10 cellular contexts compared by ENCODE assay signal in the genomic region with DNA sequence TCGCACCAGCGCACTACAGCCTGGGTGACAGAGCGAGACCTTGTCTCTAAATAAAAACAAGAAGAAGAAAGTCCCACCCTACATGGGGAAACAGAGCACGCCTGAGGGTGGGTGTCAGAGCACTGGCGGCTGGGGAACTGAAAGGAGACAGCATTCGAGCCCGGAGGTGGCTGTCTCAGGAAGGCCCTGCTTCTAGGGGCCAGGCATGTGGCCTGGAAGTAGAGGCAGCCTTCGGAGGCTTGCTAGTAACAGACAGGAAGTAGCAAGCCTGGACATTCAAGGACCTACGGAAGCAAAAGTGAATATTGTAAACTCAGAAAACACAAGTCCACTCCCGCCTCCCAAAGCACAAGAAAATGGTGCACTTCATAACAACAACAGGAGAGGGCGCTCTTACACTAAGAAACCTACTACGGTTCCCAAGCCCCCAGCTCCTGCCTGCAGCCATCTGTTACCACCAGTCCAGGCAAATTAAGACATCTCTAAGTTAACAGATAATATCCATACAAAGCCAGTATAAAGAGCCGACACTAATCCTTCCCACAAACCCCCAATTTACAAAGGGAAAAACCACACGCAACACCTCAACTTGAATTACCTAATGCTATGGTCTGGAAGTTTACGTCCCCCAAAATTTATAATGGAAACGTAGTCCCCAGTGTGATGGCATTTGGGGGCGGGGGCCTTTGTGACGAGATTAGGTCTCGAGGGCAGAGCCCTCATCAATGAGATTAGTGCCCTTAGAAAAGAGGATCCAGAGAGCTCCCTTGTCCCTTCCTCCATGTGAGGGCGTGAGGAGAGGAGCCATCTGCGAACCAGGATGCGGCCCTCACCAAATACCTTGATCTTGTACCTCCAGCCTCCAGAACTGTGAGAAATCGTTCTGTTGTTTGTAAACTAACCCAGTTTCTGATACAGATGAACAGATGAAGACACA. TPM values are rescaled to one million over a fixed set of nuclear protein-coding genes. Genes with fewer than 3 reads are reported as not detected.
DNase-seq lines count a peak whose midpoint lies in the region; ATAC-seq and TF ChIP-seq lines count a peak whose summit lies in the region.
"Had no signal": no experiment of that assay in that cellular context is flagged by ENCODE, and none has a peak within 500 bp of the region (broad histone marks: within the 10 kb centered on the region; RNA-seq: fewer than 3 reads in every experiment).

No MANE protein-coding gene starts in this region.

- DNase-seq in NCI-H1417 (lab: John Stamatoyannopoulos, UW), result peak in 2 of 3 experiments; percentile 7 to 45
- DNase-seq in NCI-H1417 treated with DMSO at 0.1 percent for 48 hours (lab: John Stamatoyannopoulos, UW), result no peak
- DNase-seq in LNCaP clone FGC (ENCODE audit: low read depth), result no peak
- DNase-seq in WTC11 (ENCODE audit: low spot score), result peak; percentile 83
- DNase-seq in midbrain (lab: John Stamatoyannopoulos, UW), result peak; percentile 27

- H3K27ac Mint-ChIP-seq in WTC11, result no peak overlapping the region
- H3K27ac Mint-ChIP-seq: stimulated activated naive CD8-positive, alpha-beta T cell treated with anti-CD3 and anti-CD28 coated beads, Interleukin-15, Interleukin-2, amounts not matched to agents 100 ng/mL and 50 ng/mL, for 24 hours had no signal

- peak; percentile 43 for TF ChIP-seq CTCF in LNCaP clone FGC (IDR thresholded peaks at IDR 0.05; ENCODE audit: control insufficient read depth, extremely low read depth, insufficient read depth)
- TF ChIP-seq CTCF in WTC11 (IDR thresholded peaks at IDR 0.05), result peak; percentile 84

- H3K36me3 Mint-ChIP-seq in WTC11, result no peaks in the 10 kb centered on the region

- H3K4me3 Mint-ChIP-seq in WTC11, result no peak overlapping the region
- H3K4me3 Mint-ChIP-seq: stimulated activated naive CD8-positive, alpha-beta T cell treated with anti-CD3 and anti-CD28 coated beads, Interleukin-15, Interleukin-2, amounts not matched to agents 100 ng/mL and 50 ng/mL, for 24 hours had no signal

- H3K9me3 Mint-ChIP-seq in WTC11, result peaks cover 7% of the 10 kb centered on the region; the same call in 1 of the 2 replicates
- H3K9me3 Mint-ChIP-seq: stimulated activated naive CD8-positive, alpha-beta T cell treated with anti-CD3 and anti-CD28 coated beads, Interleukin-15, Interleukin-2, amounts not matched to agents 100 ng/mL and 50 ng/mL, for 24 hours had no signal

- CTCF ChIA-PET in WTC11 (lab: Charles Lee), result interaction anchor here (0.5 to 4.3 kb wide), 28 partner anchors 9 to 517 kb away, joined by 3 to 29 read pairs (median 5); a partner anchor contains a TSS

- no peak overlapping the region for H3K4me3 ChIP-seq in LNCaP clone FGC (ENCODE audit: low read depth, low read length)
- H3K4me3 ChIP-seq: mucosa of descending colon had no signal

- peaks cover 2% of the 10 kb centered on the region; the same call in 1 of the 2 replicates for H3K4me1 Mint-ChIP-seq in WTC11

- ATAC-seq in WTC11, result peak; percentile 84
- ATAC-seq in HG02973 (IDR thresholded peaks at IDR 0.05; ENCODE audit: unreplicated experiment), result no peak
- no peak for ATAC-seq in HG02938 (IDR thresholded peaks at IDR 0.05; ENCODE audit: unreplicated experiment)
- no peak for ATAC-seq in HG02759 (IDR thresholded peaks at IDR 0.05; ENCODE audit: unreplicated experiment)
- ATAC-seq: mucosa of descending colon had no signal

- H3K27me3 Mint-ChIP-seq in WTC11 (ENCODE audit: low read depth), result no peaks in the 10 kb centered on the region

- POLR2A ChIA-PET in WTC11 (lab: Charles Lee), result no interaction called here

TF ChIP-seq in WTC11, 78 proteins besides CTCF, POLR2A, EP300 and RAD21:
- TF ChIP-seq MXD4 (CRISPR knock-in tag; IDR thresholded peaks at IDR 0.05; ENCODE audit: borderline replicate concordance) (no peak), TEAD1 (CRISPR knock-in tag; IDR thresholded peaks at IDR 0.05) (no peak), TP53 (CRISPR knock-in tag; IDR thresholded peaks at IDR 0.05) (no peak), PRRX2 (CRISPR knock-in tag; IDR thresholded peaks at IDR 0.05) (no peak), NR3C1 (CRISPR knock-in tag; conservative IDR thresholded peaks at IDR 0.05; ENCODE audit: low read depth) (no peak), OVOL2 (CRISPR knock-in tag; IDR thresholded peaks at IDR 0.05; ENCODE audit: borderline replicate concordance) (no peak), ZBTB21 (CRISPR knock-in tag; IDR thresholded peaks at IDR 0.05; ENCODE audit: borderline replicate concordance) (no peak), TCF7 (CRISPR knock-in tag; IDR thresholded peaks at IDR 0.05; ENCODE audit: low read depth) (no peak), FOXP1 (CRISPR knock-in tag; IDR thresholded peaks at IDR 0.05; ENCODE audit: borderline replicate concordance) (no peak), KAT7 (CRISPR knock-in tag; IDR thresholded peaks at IDR 0.05; ENCODE audit: borderline replicate concordance) (no peak)
- TF ChIP-seq, protein P1, sequence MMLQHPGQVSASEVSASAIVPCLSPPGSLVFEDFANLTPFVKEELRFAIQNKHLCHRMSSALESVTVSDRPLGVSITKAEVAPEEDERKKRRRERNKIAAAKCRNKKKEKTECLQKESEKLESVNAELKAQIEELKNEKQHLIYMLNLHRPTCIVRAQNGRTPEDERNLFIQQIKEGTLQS (CRISPR knock-in tag; conservative IDR thresholded peaks at IDR 0.05), result no peak
- TF ChIP-seq, protein P2, sequence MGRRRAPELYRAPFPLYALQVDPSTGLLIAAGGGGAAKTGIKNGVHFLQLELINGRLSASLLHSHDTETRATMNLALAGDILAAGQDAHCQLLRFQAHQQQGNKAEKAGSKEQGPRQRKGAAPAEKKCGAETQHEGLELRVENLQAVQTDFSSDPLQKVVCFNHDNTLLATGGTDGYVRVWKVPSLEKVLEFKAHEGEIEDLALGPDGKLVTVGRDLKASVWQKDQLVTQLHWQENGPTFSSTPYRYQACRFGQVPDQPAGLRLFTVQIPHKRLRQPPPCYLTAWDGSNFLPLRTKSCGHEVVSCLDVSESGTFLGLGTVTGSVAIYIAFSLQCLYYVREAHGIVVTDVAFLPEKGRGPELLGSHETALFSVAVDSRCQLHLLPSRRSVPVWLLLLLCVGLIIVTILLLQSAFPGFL (CRISPR knock-in tag; IDR thresholded peaks at IDR 0.05; ENCODE audit: borderline replicate concordance), result no peak
- TF ChIP-seq, protein P3, sequence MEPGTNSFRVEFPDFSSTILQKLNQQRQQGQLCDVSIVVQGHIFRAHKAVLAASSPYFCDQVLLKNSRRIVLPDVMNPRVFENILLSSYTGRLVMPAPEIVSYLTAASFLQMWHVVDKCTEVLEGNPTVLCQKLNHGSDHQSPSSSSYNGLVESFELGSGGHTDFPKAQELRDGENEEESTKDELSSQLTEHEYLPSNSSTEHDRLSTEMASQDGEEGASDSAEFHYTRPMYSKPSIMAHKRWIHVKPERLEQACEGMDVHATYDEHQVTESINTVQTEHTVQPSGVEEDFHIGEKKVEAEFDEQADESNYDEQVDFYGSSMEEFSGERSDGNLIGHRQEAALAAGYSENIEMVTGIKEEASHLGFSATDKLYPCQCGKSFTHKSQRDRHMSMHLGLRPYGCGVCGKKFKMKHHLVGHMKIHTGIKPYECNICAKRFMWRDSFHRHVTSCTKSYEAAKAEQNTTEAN (CRISPR knock-in tag; IDR thresholded peaks at IDR 0.05), result no peak
- TF ChIP-seq, protein P4, sequence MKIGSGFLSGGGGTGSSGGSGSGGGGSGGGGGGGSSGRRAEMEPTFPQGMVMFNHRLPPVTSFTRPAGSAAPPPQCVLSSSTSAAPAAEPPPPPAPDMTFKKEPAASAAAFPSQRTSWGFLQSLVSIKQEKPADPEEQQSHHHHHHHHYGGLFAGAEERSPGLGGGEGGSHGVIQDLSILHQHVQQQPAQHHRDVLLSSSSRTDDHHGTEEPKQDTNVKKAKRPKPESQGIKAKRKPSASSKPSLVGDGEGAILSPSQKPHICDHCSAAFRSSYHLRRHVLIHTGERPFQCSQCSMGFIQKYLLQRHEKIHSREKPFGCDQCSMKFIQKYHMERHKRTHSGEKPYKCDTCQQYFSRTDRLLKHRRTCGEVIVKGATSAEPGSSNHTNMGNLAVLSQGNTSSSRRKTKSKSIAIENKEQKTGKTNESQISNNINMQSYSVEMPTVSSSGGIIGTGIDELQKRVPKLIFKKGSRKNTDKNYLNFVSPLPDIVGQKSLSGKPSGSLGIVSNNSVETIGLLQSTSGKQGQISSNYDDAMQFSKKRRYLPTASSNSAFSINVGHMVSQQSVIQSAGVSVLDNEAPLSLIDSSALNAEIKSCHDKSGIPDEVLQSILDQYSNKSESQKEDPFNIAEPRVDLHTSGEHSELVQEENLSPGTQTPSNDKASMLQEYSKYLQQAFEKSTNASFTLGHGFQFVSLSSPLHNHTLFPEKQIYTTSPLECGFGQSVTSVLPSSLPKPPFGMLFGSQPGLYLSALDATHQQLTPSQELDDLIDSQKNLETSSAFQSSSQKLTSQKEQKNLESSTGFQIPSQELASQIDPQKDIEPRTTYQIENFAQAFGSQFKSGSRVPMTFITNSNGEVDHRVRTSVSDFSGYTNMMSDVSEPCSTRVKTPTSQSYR (CRISPR knock-in tag; IDR thresholded peaks at IDR 0.05), result no peak
- TF ChIP-seq, protein P5, sequence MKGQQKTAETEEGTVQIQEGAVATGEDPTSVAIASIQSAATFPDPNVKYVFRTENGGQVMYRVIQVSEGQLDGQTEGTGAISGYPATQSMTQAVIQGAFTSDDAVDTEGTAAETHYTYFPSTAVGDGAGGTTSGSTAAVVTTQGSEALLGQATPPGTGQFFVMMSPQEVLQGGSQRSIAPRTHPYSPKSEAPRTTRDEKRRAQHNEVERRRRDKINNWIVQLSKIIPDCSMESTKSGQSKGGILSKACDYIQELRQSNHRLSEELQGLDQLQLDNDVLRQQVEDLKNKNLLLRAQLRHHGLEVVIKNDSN (CRISPR knock-in tag; IDR thresholded peaks at IDR 0.05), result no peak

RNA-seq across cellular contexts. Expression of a gene that starts 7.7 kb away (rescaled TPM):
- 0.44 to 0.96 TPM (median 0.82 TPM) in 3 replicates for total RNA-seq in WTC11 (2021)

Comparison
In these comparisons a context has a peak if more than half of its experiments do, and no peak if none do; other contexts are left out.
1. DNase-seq: peak in NCI-H1417 (2 of 3), WTC11 (single experiment) and midbrain (single experiment); none in NCI-H1417 treated with DMSO at 0.1 percent for 48 hours (single experiment) and LNCaP clone FGC (single experiment).